In genomic region chr3:42149537-42150426, GRCh38 we compare ENCODE assay signal across 1 cellular context.
TF ChIP-seq lines count a peak whose summit lies in the region.

No MANE protein-coding gene starts in this region.

TF ChIP-seq in Ishikawa, 13 proteins besides CTCF, POLR2A, EP300 and RAD21 (continued from another document):
- TF ChIP-seq USF1 (IDR thresholded peaks at IDR 0.05) (no peak), MAX (IDR thresholded peaks at IDR 0.05) (no peak)
